ENCODE assay signal across 8 cellular contexts in the genomic region with DNA sequence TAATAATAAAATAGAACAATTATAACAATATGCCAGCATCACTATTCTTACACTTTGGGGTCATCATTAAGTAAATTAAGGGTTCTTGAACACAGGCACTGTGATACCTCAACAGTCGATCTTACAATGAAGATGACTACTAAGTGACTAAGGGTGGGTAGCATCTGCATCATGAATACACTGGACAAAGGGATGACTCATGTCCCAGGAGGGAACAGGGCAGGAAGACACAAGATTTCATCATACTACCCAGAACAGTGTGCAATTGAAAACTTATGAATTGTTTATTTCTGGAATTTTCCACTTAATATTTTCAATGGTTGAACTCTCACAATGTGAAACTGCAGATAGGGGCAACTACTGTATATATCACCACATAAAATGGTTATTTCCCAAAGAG. TPM values are rescaled to one million over a fixed set of nuclear protein-coding genes. Genes with fewer than 3 reads are reported as not detected.
DNase-seq lines count a peak whose midpoint lies in the region; ATAC-seq, FAIRE-seq and TF ChIP-seq lines count a peak whose summit lies in the region.
"Had no signal": no experiment of that assay in that cellular context is flagged by ENCODE, and none has a peak within 500 bp of the region (broad histone marks: within the 10 kb centered on the region; RNA-seq: fewer than 3 reads in every experiment).

No MANE protein-coding gene starts in this region.

- FAIRE-seq in D721Med (lab: Jason Lieb, UNC): no peak

- H3K27me3 ChIP-seq in upper lobe of right lung: no peaks in the 10 kb centered on the region

- H3K4me1 ChIP-seq in upper lobe of right lung: no peaks in the 10 kb centered on the region

- H3K4me3 ChIP-seq in HFF-Myc (replicated peaks; ENCODE audit: low read depth, low read length) (no peak overlapping the region), fibroblast of villous mesenchyme (ENCODE audit: low read depth, low read length) (no peak overlapping the region), upper lobe of right lung (no peak overlapping the region)

- peak; percentile 72 for DNase-seq in HFF-Myc (ENCODE audit: extremely low read depth, low read depth)
- peak; percentile 69 to 76 for DNase-seq in SW 1271 (lab: John Stamatoyannopoulos, UW)
- peak; percentile 88 for DNase-seq in fibroblast of villous mesenchyme (ENCODE audit: low read depth)
- peak in 10 of 49 donors; percentile 2 to 19 (median 5) for DNase-seq in substantia nigra (lab: John Stamatoyannopoulos, UW)
- DNase-seq in D721Med (ENCODE audit: insufficient read length, low spot score): no peak
- DNase-seq in upper lobe of right lung: no peak
- DNase-seq: activated effector memory CD4-positive, alpha-beta T cell treated with Interleukin-2 at 50 U/mL for 16 hours had no signal

- H3K36me3 ChIP-seq in upper lobe of right lung: no peaks in the 10 kb centered on the region

- H3K27ac ChIP-seq in substantia nigra (ENCODE audit: low read depth, low read length, poor library complexity, severe bottlenecking) (peak overlapping the region; percentile 49), upper lobe of right lung (no peak overlapping the region)

- no peaks in the 10 kb centered on the region for H3K9me3 ChIP-seq in upper lobe of right lung

- no peak for TF ChIP-seq CTCF in HFF-Myc (IDR thresholded peaks at IDR 0.05; ENCODE audit: low read depth, low read length, missing control alignments)
- no peak for TF ChIP-seq CTCF in fibroblast of villous mesenchyme (IDR thresholded peaks at IDR 0.05; ENCODE audit: insufficient read depth, low read depth, low read length)
- no peak for TF ChIP-seq CTCF in D721Med (IDR thresholded peaks at IDR 0.05; ENCODE audit: insufficient read depth, missing control alignments)
- no peak for TF ChIP-seq CTCF in upper lobe of right lung (IDR thresholded peaks at IDR 0.05)

- intact Hi-C loops in upper lobe of right lung (cut with DNase I): no loop called here

- ATAC-seq in HG03457 (IDR thresholded peaks at IDR 0.05; ENCODE audit: unreplicated experiment): no peak
- no peak for ATAC-seq in upper lobe of right lung

RNA-seq across cellular contexts. Expression of a gene that starts 19.7 kb away (rescaled TPM):
- total RNA-seq in fibroblast of villous mesenchyme (not detected in 2 replicates), upper lobe of right lung (not detected)

RNA-seq across cellular contexts. Expression of a gene that starts 19.7 kb away (rescaled TPM):
- total RNA-seq in fibroblast of villous mesenchyme (under 0.01 TPM in 2 replicates), upper lobe of right lung (0.67 TPM)

Comparison
In these comparisons a context has a peak if more than half of its experiments do, and no peak if none do; other contexts are left out.
1. DNase-seq: peak in HFF-Myc (single experiment), SW 1271 (2 of 2) and fibroblast of villous mesenchyme (single experiment); none in D721Med (single experiment) and upper lobe of right lung (single experiment).